8 cellular contexts compared by ENCODE assay signal in genomic region chr1:111406325-111406768, GRCh38. TPM values are rescaled to one million over a fixed set of nuclear protein-coding genes. Genes with fewer than 3 reads are reported as not detected.
DNase-seq lines count a peak whose midpoint lies in the region; ATAC-seq, FAIRE-seq and TF ChIP-seq lines count a peak whose summit lies in the region.

No MANE protein-coding gene starts in this region.

- H3K4me2 ChIP-seq in MM.1S (ENCODE audit: low read depth, low read length) (peak overlapping the region; percentile 50), keratinocyte (ENCODE audit: control insufficient read depth, extremely low read depth, insufficient read depth, low read depth, low read length) (no peak overlapping the region)

- no peak overlapping the region for H3K9ac ChIP-seq in MM.1S (ENCODE audit: low read length)
- H3K9ac ChIP-seq in keratinocyte (ENCODE audit: control insufficient read depth, extremely low read depth, insufficient read depth, low read length) = no peak overlapping the region

- no peak for TF ChIP-seq CTCF in MM.1S (IDR thresholded peaks at IDR 0.05; ENCODE audit: low read length)
- TF ChIP-seq CTCF in keratinocyte (optimal IDR thresholded peaks at IDR 0.05 in 1 of 3, IDR thresholded peaks at IDR 0.05 in 1 of 3, conservative IDR thresholded peaks at IDR 0.05 in 1 of 3; ENCODE audit: extremely low read depth in 1 of 3, insufficient read depth in 2 of 3, low read length in 3 of 3) = no peak

- peak; percentile 97 for FAIRE-seq in GM12892 (lab: Jason Lieb, UNC)
- peak; percentile 70 for FAIRE-seq in keratinocyte (lab: Jason Lieb, UNC)

- H4K20me1 ChIP-seq in MM.1S (ENCODE audit: insufficient read depth, low read length) (no peaks in the 10 kb centered on the region), keratinocyte (ENCODE audit: control insufficient read depth, extremely low read depth, insufficient read depth, low read length) (no peaks in the 10 kb centered on the region)

- ATAC-seq in GM21619 (IDR thresholded peaks at IDR 0.05; ENCODE audit: unreplicated experiment) = peak; percentile 91
- no peak for ATAC-seq in HG02970 (IDR thresholded peaks at IDR 0.05; ENCODE audit: low FRiP score, unreplicated experiment)

- no peak for TF ChIP-seq POLR2A in GM12892 (IDR thresholded peaks at IDR 0.05; ENCODE audit: low read depth, low read length)

- no peaks in the 10 kb centered on the region for H3K9me2 ChIP-seq in MM.1S (replicated peaks; ENCODE audit: insufficient read depth, low read length)

- no peaks in the 10 kb centered on the region for H3K36me3 ChIP-seq in MM.1S (replicated peaks; ENCODE audit: insufficient read depth, low read length)
- no peaks in the 10 kb centered on the region for H3K36me3 ChIP-seq in keratinocyte (ENCODE audit: control insufficient read depth in 2 of 2, extremely low read depth in 1 of 2, insufficient read depth in 2 of 2, low read length in 2 of 2)

- peaks cover 6% of the 10 kb centered on the region for H3F3A ChIP-seq in MM.1S (ENCODE audit: insufficient read depth, low read length)

- H3K27ac ChIP-seq in MM.1S (ENCODE audit: low read length) (peak overlapping the region; percentile 59; the same call in 1 of the 2 replicates), keratinocyte (ENCODE audit: control insufficient read depth, insufficient read depth, low read length) (no peak overlapping the region)

- dilution Hi-C loops in keratinocyte (cut with MboI; ENCODE audit: extremely low pct_ligation_motif_present, low sequenced_read_pairs) = no loop called here

- H3K9me3 ChIP-seq in MM.1S (replicated peaks; ENCODE audit: insufficient read depth, low read length) (no peaks in the 10 kb centered on the region), keratinocyte (ENCODE audit: control insufficient read depth, low read depth, low read length) (no peaks in the 10 kb centered on the region)

- H3K79me2 ChIP-seq in MM.1S (ENCODE audit: low read length) (no peaks in the 10 kb centered on the region), keratinocyte (ENCODE audit: control insufficient read depth, insufficient read depth, low read length) (no peaks in the 10 kb centered on the region)

- H2AFZ ChIP-seq in MM.1S (ENCODE audit: low read length) (no peak overlapping the region), keratinocyte (ENCODE audit: control insufficient read depth, low read length) (no peak overlapping the region)

- no peaks in the 10 kb centered on the region for H3K9me1 ChIP-seq in keratinocyte (ENCODE audit: control insufficient read depth, extremely low read depth, insufficient read depth, low read length)

- H3K27me3 ChIP-seq in MM.1S (replicated peaks; ENCODE audit: insufficient read depth, low read length) (no peaks in the 10 kb centered on the region), keratinocyte (ENCODE audit: control insufficient read depth, extremely low read depth, insufficient read depth, low read length) (no peaks in the 10 kb centered on the region)

- DNase-seq in GM12892 (ENCODE audit: insufficient read length) = peak; percentile 49
- DNase-seq in MM.1S = peak; percentile 89
- DNase-seq in activated T-cell treated with anti-CD3 and anti-CD28 coated beads for 24 hours (ENCODE audit: low read depth) = peak; percentile 40
- no peak for DNase-seq in keratinocyte (ENCODE audit: low read depth, low spot score)
- no peak for DNase-seq in amniotic stem cell (lab: John Stamatoyannopoulos, UW)
- DNase-seq in NCI-H524 (lab: John Stamatoyannopoulos, UW) = no peak

- peak overlapping the region; percentile 22; the same call in 1 of the 2 replicates for H3K4me3 ChIP-seq in MM.1S (ENCODE audit: low read length)
- H3K4me3 ChIP-seq in keratinocyte (ENCODE audit: control insufficient read depth in 2 of 3, extremely low read depth in 1 of 3, insufficient read depth in 2 of 3, low read depth in 1 of 3, low read length in 3 of 3) = no peak overlapping the region

- H3K4me1 ChIP-seq in MM.1S (ENCODE audit: low read length) (peaks cover 20% of the 10 kb centered on the region), keratinocyte (ENCODE audit: control insufficient read depth, extremely low read depth, insufficient read depth, low read length) (no peaks in the 10 kb centered on the region)

RNA-seq across cellular contexts. Expression of gene OVGP1, which starts 21.2 kb away (rescaled TPM):
- 1.5 TPM for polyA plus RNA-seq in GM12892 (2012; ENCODE audit: missing spikeins)
- 0.35 to 1.8 TPM (median 0.60 TPM) in 3 replicates for polyA plus RNA-seq in keratinocyte
- polyA plus RNA-seq in keratinocyte (2011; ENCODE audit: low read depth) = 8.2 TPM
- 0.16 and 0.21 TPM in 2 replicates for polyA plus RNA-seq in keratinocyte (2011; cell fraction: cytosol; rRNA removed)
- 4.7 and 7.5 TPM in 2 replicates for polyA plus RNA-seq in keratinocyte (2011; cell fraction: nucleus; rRNA removed)
- polyA plus RNA-seq in keratinocyte (2012; ENCODE audit: low replicate concordance) = 0.30 and 9.2 TPM in 2 replicates
- polyA minus RNA-seq in keratinocyte = 1.2 to 1.3 TPM in 2 of 3 replicates, not detected in the other
- not detected for polyA minus RNA-seq in keratinocyte (2011; cell fraction: cytosol; rRNA and poly(A)+ RNA removed)
- polyA minus RNA-seq in keratinocyte (2011; cell fraction: nucleus; rRNA and poly(A)+ RNA removed) = 2.3 and 7.2 TPM in 2 replicates

RNA-seq across cellular contexts. Expression of gene WDR77, which starts 42.7 kb away (rescaled TPM):
- polyA plus RNA-seq in GM12892 (2012; ENCODE audit: missing spikeins) = 36.0 TPM
- polyA plus RNA-seq in keratinocyte = 91.5 to 171 TPM (median 110 TPM) in 3 replicates
- polyA plus RNA-seq in keratinocyte (2011; ENCODE audit: low read depth) = 11.2 TPM
- 120 TPM in 2 replicates for polyA plus RNA-seq in keratinocyte (2011; cell fraction: cytosol; rRNA removed)
- 136 and 159 TPM in 2 replicates for polyA plus RNA-seq in keratinocyte (2011; cell fraction: nucleus; rRNA removed)
- polyA plus RNA-seq in keratinocyte (2012; ENCODE audit: low replicate concordance) = 31.9 and 61.7 TPM in 2 replicates
- 93.0 to 276 TPM (median 169 TPM) in 3 replicates for polyA minus RNA-seq in keratinocyte
- 43.5 TPM for polyA minus RNA-seq in keratinocyte (2011; cell fraction: cytosol; rRNA and poly(A)+ RNA removed)
- 38.2 and 64.8 TPM in 2 replicates for polyA minus RNA-seq in keratinocyte (2011; cell fraction: nucleus; rRNA and poly(A)+ RNA removed)

RNA-seq across cellular contexts. Expression of gene ATP5PB, which starts 42.9 kb away (rescaled TPM):
- 520 TPM for polyA plus RNA-seq in GM12892 (2012; ENCODE audit: missing spikeins)
- polyA plus RNA-seq in keratinocyte = 360 to 539 TPM (median 395 TPM) in 3 replicates
- 387 TPM for polyA plus RNA-seq in keratinocyte (2011; ENCODE audit: low read depth)
- polyA plus RNA-seq in keratinocyte (2011; cell fraction: cytosol; rRNA removed) = 337 and 617 TPM in 2 replicates
- polyA plus RNA-seq in keratinocyte (2011; cell fraction: nucleus; rRNA removed) = 204 and 256 TPM in 2 replicates
- polyA plus RNA-seq in keratinocyte (2012; ENCODE audit: low replicate concordance) = 233 and 313 TPM in 2 replicates
- 85.6 to 244 TPM (median 150 TPM) in 3 replicates for polyA minus RNA-seq in keratinocyte
- polyA minus RNA-seq in keratinocyte (2011; cell fraction: cytosol; rRNA and poly(A)+ RNA removed) = 169 TPM
- 43.6 and 79.3 TPM in 2 replicates for polyA minus RNA-seq in keratinocyte (2011; cell fraction: nucleus; rRNA and poly(A)+ RNA removed)

Comparison
In these comparisons a context has a peak if more than half of its experiments do, and no peak if none do; other contexts are left out.
1. DNase-seq: peak in GM12892 (single experiment), MM.1S (single experiment) and activated T-cell treated with anti-CD3 and anti-CD28 coated beads for 24 hours (single experiment); none in keratinocyte (single experiment), amniotic stem cell (single experiment) and NCI-H524 (0 of 2).